Comparison of ENCODE assay signal across 23 cellular contexts in genomic region chr7:70636169-70636568, GRCh38.
"Had no signal": no experiment of that assay in that cellular context is flagged by ENCODE, and none has a peak within 500 bp of the region (broad histone marks: within the 10 kb centered on the region; RNA-seq: fewer than 3 reads in every experiment).

No MANE protein-coding gene starts in this region.

- H3K27ac Mint-ChIP-seq: mesothelial cell of epicardium had no signal

- H3K4me3 ChIP-seq: coronary artery, dorsolateral prefrontal cortex, esophagus muscularis mucosa, gastroesophageal sphincter, heart left ventricle, hepatocyte, left lung, lower lobe of right lung, mucosa of descending colon had no signal

- H3K36me3 Mint-ChIP-seq: immature natural killer cell had no signal

- H3K36me3 ChIP-seq: esophagus muscularis mucosa, gastroesophageal sphincter, heart left ventricle, left lung, lower lobe of right lung had no signal

- DNase-seq: dermis blood vessel endothelial cell; dorsolateral prefrontal cortex; effector CD4-positive, alpha-beta T cell; effector memory CD4-positive, alpha-beta T cell; foreskin keratinocyte; heart left ventricle; hypothalamus; islet precursor cell; kidney; kidney glomerular epithelial cell; left colon; left lung; left ventricle myocardium superior; lower lobe of right lung; mesenchymal stem cell; mucosa of descending colon; naive B cell had no signal

- H3K9me3 Mint-ChIP-seq: immature natural killer cell, mesothelial cell of epicardium had no signal

- H2AFZ ChIP-seq: hepatocyte had no signal

- ATAC-seq: foreskin keratinocyte, gastroesophageal sphincter, heart left ventricle, left colon, left lung, left ventricle myocardium superior, lower lobe of right lung, mucosa of descending colon had no signal

- H3K27ac ChIP-seq: coronary artery, dorsolateral prefrontal cortex, esophagus muscularis mucosa, foreskin keratinocyte, gastroesophageal sphincter, heart left ventricle, hepatocyte, left lung, lower lobe of right lung had no signal

- H3K4me1 ChIP-seq: foreskin keratinocyte, heart left ventricle, left lung, lower lobe of right lung had no signal

- H3K27me3 ChIP-seq: dorsolateral prefrontal cortex, esophagus muscularis mucosa, gastroesophageal sphincter, heart left ventricle, hepatocyte, left lung had no signal

- H3K4me3 Mint-ChIP-seq: immature natural killer cell, mesothelial cell of epicardium, naive B cell had no signal

- H3K9me3 ChIP-seq: esophagus muscularis mucosa, gastroesophageal sphincter, heart left ventricle, left lung, lower lobe of right lung, mucosa of descending colon had no signal

- H3K27me3 Mint-ChIP-seq: naive B cell had no signal

- H3K4me2 ChIP-seq: hepatocyte had no signal
